12 cellular contexts compared by ENCODE assay signal in genomic region chr6:73565767-73566485, GRCh38. TPM values are rescaled to one million over a fixed set of nuclear protein-coding genes. Genes with fewer than 3 reads are reported as not detected.
A peak's percentile ranks its signal among the peaks of the same experiment; 100 is the strongest.
DNase-seq lines count a peak whose midpoint lies in the region; ATAC-seq, FAIRE-seq and TF ChIP-seq lines count a peak whose summit lies in the region.
"Had no signal": no experiment of that assay in that cellular context is flagged by ENCODE, and none has a peak within 500 bp of the region (broad histone marks: within the 10 kb centered on the region; RNA-seq: fewer than 3 reads in every experiment).

No MANE protein-coding gene starts in this region.

- peaks cover 33% of the 10 kb centered on the region for H3K4me1 Mint-ChIP-seq in WTC11

- no peaks in the 10 kb centered on the region for H3K36me3 Mint-ChIP-seq in WTC11

- H3K9me3 ChIP-seq in HAP-1 = no peaks in the 10 kb centered on the region

- in situ Hi-C loops in HAP-1 (cut with MboI; ENCODE audit: low sequenced_read_pairs) = no loop called here

- no peaks in the 10 kb centered on the region for H3K36me3 ChIP-seq in HAP-1 (replicated peaks)

- H3K27ac Mint-ChIP-seq in WTC11 = peak overlapping the region; percentile 90
- H3K27ac Mint-ChIP-seq: stimulated activated naive CD8-positive, alpha-beta T cell treated with anti-CD3 and anti-CD28 coated beads, Interleukin-15, Interleukin-2, amounts not matched to agents 100 ng/mL and 50 ng/mL, for 24 hours had no signal

- POLR2A ChIA-PET in WTC11 (lab: Charles Lee) = interaction anchor here (0.6 to 3.0 kb wide), 6 partner anchors 12 to 54 kb away, joined by 3 to 26 read pairs (median 5); partner anchors contain the start of gene EEF1A1

- H3K27me3 ChIP-seq in HAP-1 (ENCODE audit: low read depth) = no peaks in the 10 kb centered on the region

- no peak overlapping the region for H3K4me3 ChIP-seq in HAP-1

- no peak for TF ChIP-seq CTCF in WTC11 (IDR thresholded peaks at IDR 0.05)

- CTCF ChIA-PET in WTC11 (lab: Charles Lee) = interaction anchor here (0.8 to 2.5 kb wide), 7 partner anchors 8 to 280 kb away, joined by 3 to 16 read pairs (median 3); no protein-coding TSS in a partner anchor

- no peaks in the 10 kb centered on the region for H3K9me3 Mint-ChIP-seq in WTC11
- H3K9me3 Mint-ChIP-seq: stimulated activated naive CD8-positive, alpha-beta T cell treated with anti-CD3 and anti-CD28 coated beads, Interleukin-15, Interleukin-2, amounts not matched to agents 100 ng/mL and 50 ng/mL, for 24 hours had no signal

- H3K27me3 Mint-ChIP-seq in WTC11 (ENCODE audit: low read depth) = no peaks in the 10 kb centered on the region
- H3K27me3 Mint-ChIP-seq: stimulated activated naive CD8-positive, alpha-beta T cell treated with anti-CD3 and anti-CD28 coated beads, Interleukin-15, Interleukin-2, amounts not matched to agents 100 ng/mL and 50 ng/mL, for 24 hours had no signal

- DNase-seq in HAP-1 (ENCODE audit: low spot score in 2 of 2) = peak; percentile 73 to 83
- DNase-seq in WTC11 (ENCODE audit: low spot score) = peak; percentile 51
- peak; percentile 46 for DNase-seq in iris pigment epithelial cell (ENCODE audit: low read depth)
- DNase-seq in urothelium cell line (ENCODE audit: low spot score) = peak; percentile 53
- DNase-seq in DMS79 (lab: John Stamatoyannopoulos, UW) = no peak
- no peak for DNase-seq in occipital lobe (lab: John Stamatoyannopoulos, UW)
- DNase-seq: activated T-cell treated with anti-CD3 and anti-CD28 coated beads for 4 hours, DMS53, erythroblast, Karpas-422 had no signal

- no peak overlapping the region for H3K4me3 Mint-ChIP-seq in WTC11
- H3K4me3 Mint-ChIP-seq: stimulated activated naive CD8-positive, alpha-beta T cell treated with anti-CD3 and anti-CD28 coated beads, Interleukin-15, Interleukin-2, amounts not matched to agents 100 ng/mL and 50 ng/mL, for 24 hours had no signal

- FAIRE-seq in urothelium cell line (lab: Jason Lieb, UNC) = no peak

- peaks cover 26% of the 10 kb centered on the region for H3K4me1 ChIP-seq in HAP-1

- ATAC-seq in WTC11 = peak; percentile 93
- no peak for ATAC-seq in HG02884 (IDR thresholded peaks at IDR 0.05; ENCODE audit: unreplicated experiment)

TF ChIP-seq in WTC11, 78 proteins besides CTCF, POLR2A, EP300 and RAD21:
- TF ChIP-seq AR (CRISPR knock-in tag; IDR thresholded peaks at IDR 0.05) (no peak), TEAD4 (CRISPR knock-in tag; IDR thresholded peaks at IDR 0.05) (peak; percentile 38; the same call in 1 of the 2 replicates), TEAD1 (CRISPR knock-in tag; IDR thresholded peaks at IDR 0.05) (peak; percentile 48; the same call in 1 of the 2 replicates)

RNA-seq across cellular contexts. Expression of gene EEF1A1, which starts 45.1 kb away (rescaled TPM):
- 11,564 to 13,111 TPM (median 12,917 TPM) in 3 replicates for total RNA-seq in WTC11 (2021)
- total RNA-seq in occipital lobe = 15,287 TPM

Comparison
In these comparisons a context has a peak if more than half of its experiments do, and no peak if none do; other contexts are left out.
1. DNase-seq: peak in HAP-1 (2 of 2), WTC11 (single experiment), iris pigment epithelial cell (single experiment) and urothelium cell line (single experiment); none in DMS79 (single experiment) and occipital lobe (single experiment).